In the genomic region with DNA sequence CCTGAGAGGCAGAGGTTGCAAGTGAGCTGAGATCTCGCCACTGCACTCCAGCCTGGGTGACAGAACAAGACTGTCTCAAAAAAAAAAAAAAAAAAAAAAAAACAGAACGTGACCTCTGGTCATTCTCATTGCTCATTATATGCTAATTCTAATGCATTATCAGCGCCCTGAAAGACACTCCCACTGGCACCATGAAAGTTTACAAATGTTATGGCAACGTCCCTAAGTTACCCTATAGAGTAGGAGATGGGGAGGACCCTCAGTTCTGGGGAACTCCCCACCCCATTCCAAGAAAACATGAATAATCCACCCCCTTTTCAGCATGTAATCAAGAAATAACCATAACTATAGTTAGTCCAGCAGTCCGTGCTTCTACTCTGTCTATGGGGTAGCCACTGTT, we compare ENCODE assay signal across 26 cellular contexts. TPM values are rescaled to one million over a fixed set of nuclear protein-coding genes. Genes with fewer than 3 reads are reported as not detected.
DNase-seq lines count a peak whose midpoint lies in the region; TF ChIP-seq lines count a peak whose summit lies in the region.
"Had no signal": no experiment of that assay in that cellular context is flagged by ENCODE, and none has a peak within 500 bp of the region (broad histone marks: within the 10 kb centered on the region; RNA-seq: fewer than 3 reads in every experiment).

No MANE protein-coding gene starts in this region.

- H3K36me3 Mint-ChIP-seq in MCF 10A (ENCODE audit: insufficient read depth, unreplicated experiment) (no peaks in the 10 kb centered on the region), immature natural killer cell (no peaks in the 10 kb centered on the region)
- H3K36me3 Mint-ChIP-seq: naive thymus-derived CD4-positive, alpha-beta T cell had no signal

- H3K9me3 Mint-ChIP-seq in MCF 10A (ENCODE audit: unreplicated experiment) (no peaks in the 10 kb centered on the region), immature natural killer cell (no peaks in the 10 kb centered on the region)
- H3K9me3 Mint-ChIP-seq: activated CD4-positive, alpha-beta T cell treated with anti-CD3 and anti-CD28 coated beads, Interleukin-2, amount 10 ng/mL, durations not matched to agents 7 days and 5 days; activated naive CD4-positive, alpha-beta T cell treated with anti-CD3 and anti-CD28 coated beads, Interleukin-2, amount 10 ng/mL, durations not matched to agents 7 days and 5 days; endodermal cell; naive thymus-derived CD4-positive, alpha-beta T cell had no signal

- no peak overlapping the region for H2AFZ ChIP-seq in GM23248

- H3K4me1 ChIP-seq in breast epithelium (peaks cover 0 to 8% of the 10 kb centered on the region in 2 donors), subcutaneous abdominal adipose tissue (ENCODE audit: control insufficient read depth in 5 of 5, insufficient read depth in 5 of 5, low read length in 5 of 5) (peaks cover 4 to 42% (median 35%) of the 10 kb centered on the region in 5 donors), GM23248 (ENCODE audit: insufficient read depth) (peaks cover 24% of the 10 kb centered on the region)

- in situ Hi-C loops in Caki2 (cut with HindIII; ENCODE audit: low pct_unique_long_range_greater_than_20kb, low sequenced_read_pairs): no loop called here
- in situ Hi-C loops in GM23248 (cut with MboI): no loop called here

- H3K27ac ChIP-seq in breast epithelium: peak overlapping the region; percentile 58 to 85
- peak overlapping the region; percentile 98 for H3K27ac ChIP-seq in subcutaneous abdominal adipose tissue (ENCODE audit: low read depth, low read length)
- H3K27ac ChIP-seq in GM23248: no peak overlapping the region
- H3K27ac ChIP-seq: colonic mucosa, WERI-Rb-1 had no signal

- H3K4me3 ChIP-seq in breast epithelium (no peak overlapping the region), subcutaneous abdominal adipose tissue (ENCODE audit: low read depth in 1 of 5, low read length in 5 of 5) (no peak overlapping the region), GM23248 (no peak overlapping the region)
- H3K4me3 ChIP-seq: colonic mucosa, left lung had no signal

- H3K79me2 ChIP-seq in GM23248 (ENCODE audit: insufficient read depth): no peaks in the 10 kb centered on the region

- DNase-seq in breast epithelium (ENCODE audit: low spot score in 2 of 2): no peak
- no peak for DNase-seq in MCF 10A (ENCODE audit: unreplicated experiment)
- DNase-seq in Caki2 (ENCODE audit: low read depth): peak; percentile 18
- DNase-seq in immature natural killer cell: no peak
- no peak for DNase-seq in GM23248
- no peak for DNase-seq in activated gamma-delta T cell (lab: John Stamatoyannopoulos, UW)
- DNase-seq in activated T-cell treated with anti-CD3 and anti-CD28 coated beads, Interleukin-2, amount 50 U/mL, for 48 hours: no peak
- DNase-seq: activated CD4-positive, alpha-beta T cell treated with anti-CD3 and anti-CD28 coated beads, Interleukin-2, amount 10 ng/mL, durations not matched to agents 7 days and 5 days; activated naive CD4-positive, alpha-beta T cell treated with anti-CD3 and anti-CD28 coated beads, Interleukin-2, amount 10 ng/mL, durations not matched to agents 7 days and 5 days; DMS53; endodermal cell; H7; hypothalamus; IMR-90; left lung; midbrain; naive thymus-derived CD4-positive, alpha-beta T cell; NCI-H1694 treated with DMSO at 0.1 percent for 48 hours; NCI-H2171 treated with DMSO at 0.1 percent for 48 hours; stimulated activated CD4-positive, alpha-beta T cell treated with anti-CD3 and anti-CD28 coated beads, Interleukin-2, amount 100 ng/mL, for 24 hours; SW 1271; T-helper 9 cell; WERI-Rb-1 had no signal

- TF ChIP-seq POLR2A in breast epithelium (IDR thresholded peaks at IDR 0.05): no peak

- no peaks in the 10 kb centered on the region for H3K27me3 Mint-ChIP-seq in MCF 10A (ENCODE audit: insufficient read depth, unreplicated experiment)
- H3K27me3 Mint-ChIP-seq in immature natural killer cell (ENCODE audit: low read depth in 3 of 3): peaks cover 0 to 9% (median 8%) of the 10 kb centered on the region in 3 donors
- H3K27me3 Mint-ChIP-seq: activated CD4-positive, alpha-beta T cell treated with anti-CD3 and anti-CD28 coated beads, Interleukin-2, amount 10 ng/mL, durations not matched to agents 7 days and 5 days; activated naive CD4-positive, alpha-beta T cell treated with anti-CD3 and anti-CD28 coated beads, Interleukin-2, amount 10 ng/mL, durations not matched to agents 7 days and 5 days; naive thymus-derived CD4-positive, alpha-beta T cell had no signal

- CTCF ChIA-PET in MCF 10A (lab: Yijun Ruan, JAX): no interaction called here

- intact Hi-C loops in breast epithelium (cut with DNase I; ENCODE audit: low total_unique reads) (no loop called here), MCF 10A (cut with micrococcal nuclease) (loop anchor here (5.0 to 10.0 kb wide), 2 partner anchors 51 to 193 kb away; a partner anchor contains a TSS)

- TF ChIP-seq CTCF in breast epithelium (IDR thresholded peaks at IDR 0.05) (no peak), MCF 10A (IDR thresholded peaks at IDR 0.05; ENCODE audit: unreplicated experiment) (no peak)

- H3K36me3 ChIP-seq in breast epithelium (no peaks in the 10 kb centered on the region), subcutaneous abdominal adipose tissue (ENCODE audit: control insufficient read depth in 5 of 5, insufficient read depth in 5 of 5, low read length in 5 of 5) (no peaks in the 10 kb centered on the region), GM23248 (ENCODE audit: low read depth) (no peaks in the 10 kb centered on the region)
- H3K36me3 ChIP-seq: colonic mucosa, left lung, WERI-Rb-1 had no signal

- H3K4me1 Mint-ChIP-seq in MCF 10A (ENCODE audit: insufficient read depth, unreplicated experiment) (peaks cover 13% of the 10 kb centered on the region), immature natural killer cell (peaks cover 46 to 55% of the 10 kb centered on the region in 2 donors)

- H3K9me3 ChIP-seq in breast epithelium (no peaks in the 10 kb centered on the region), subcutaneous abdominal adipose tissue (ENCODE audit: control insufficient read depth in 5 of 5, low read length in 5 of 5) (no peaks in the 10 kb centered on the region), GM23248 (ENCODE audit: low read depth) (no peaks in the 10 kb centered on the region)
- H3K9me3 ChIP-seq: colonic mucosa, left lung had no signal

- POLR2A ChIA-PET in MCF 10A (lab: Yijun Ruan, JAX): no interaction called here

- H3K27ac Mint-ChIP-seq in MCF 10A (ENCODE audit: low read depth, unreplicated experiment) (no peak overlapping the region), immature natural killer cell (peak overlapping the region in 5 of 6 donors; percentile 43 to 93 (median 79))
- H3K27ac Mint-ChIP-seq: activated CD4-positive, alpha-beta T cell treated with anti-CD3 and anti-CD28 coated beads, Interleukin-2, amount 10 ng/mL, durations not matched to agents 7 days and 5 days; activated naive CD4-positive, alpha-beta T cell treated with anti-CD3 and anti-CD28 coated beads, Interleukin-2, amount 10 ng/mL, durations not matched to agents 7 days and 5 days; endodermal cell had no signal

- BruUV-seq in MCF 10A (replicated peaks; lab: Mats Ljungman, UMichigan): no TSS peak

- 77 to 80% methylated on average over 5 of the region's 5 CpGs for WGBS in GM23248 (ENCODE audit: low coverage in 1 of 2, low lambda C conversion rate in 2 of 2, missing lambda C conversion rate in 2 of 2), 2 experiments

- H3K27me3 ChIP-seq in breast epithelium (no peaks in the 10 kb centered on the region), subcutaneous abdominal adipose tissue (ENCODE audit: control insufficient read depth in 5 of 5, insufficient read depth in 4 of 5, low read length in 5 of 5) (no peaks in the 10 kb centered on the region), GM23248 (replicated peaks; ENCODE audit: insufficient read depth) (no peaks in the 10 kb centered on the region)
- H3K27me3 ChIP-seq: colonic mucosa, left lung had no signal

- no peak overlapping the region for H3K4me2 ChIP-seq in GM23248 (ENCODE audit: unreplicated experiment)

- H3K9me2 ChIP-seq in GM23248 (ENCODE audit: insufficient read depth): no peaks in the 10 kb centered on the region

- no peaks in the 10 kb centered on the region for H4K20me1 ChIP-seq in GM23248 (ENCODE audit: insufficient read depth)

- peaks cover 24% of the 10 kb centered on the region for H3F3A ChIP-seq in GM23248 (ENCODE audit: insufficient read depth)

- no peak overlapping the region for H3K4me3 Mint-ChIP-seq in MCF 10A (ENCODE audit: unreplicated experiment)
- H3K4me3 Mint-ChIP-seq in immature natural killer cell: peak overlapping the region; percentile 4 to 62 (median 40)
- H3K4me3 Mint-ChIP-seq: activated CD4-positive, alpha-beta T cell treated with anti-CD3 and anti-CD28 coated beads, Interleukin-2, amount 10 ng/mL, durations not matched to agents 7 days and 5 days; activated naive CD4-positive, alpha-beta T cell treated with anti-CD3 and anti-CD28 coated beads, Interleukin-2, amount 10 ng/mL, durations not matched to agents 7 days and 5 days; endodermal cell; naive thymus-derived CD4-positive, alpha-beta T cell had no signal

- H3K9ac ChIP-seq in subcutaneous abdominal adipose tissue (ENCODE audit: low read length in 5 of 5) (no peak overlapping the region), GM23248 (no peak overlapping the region)

RNA-seq across cellular contexts. Expression of a gene that starts 48.9 kb away (rescaled TPM):
- total RNA-seq in breast epithelium: 100 to 1,000 TPM; 146 to 158 (median 148) TPM
- 26.4 and 36.4 TPM in 2 replicates for total RNA-seq in MCF 10A (2022)
- 22.6 and 26.6 TPM in 2 replicates for total RNA-seq in Caki2 (2014; rRNA removed; shearing (Covaris generic); ENCODE audit: low replicate concordance)
- polyA plus RNA-seq in immature natural killer cell: 10 to 100 TPM; 40.6 to 49.1 (median 44.5) TPM
- total RNA-seq in GM23248 (2014; rRNA removed; shearing (Covaris generic)): 28.9 and 39.8 TPM in 2 replicates
- 11.8 and 11.9 TPM in 2 replicates for polyA plus RNA-seq in GM23248 (2016; fragmentation: Nextera tagmentation; extraction: Ambion mirVana)

RNA-seq across cellular contexts. Expression of a gene that starts 54.3 kb away (rescaled TPM):
- total RNA-seq in breast epithelium: 1,000 to 10,000 TPM in 2 of 3 donors, 100 to 1,000 TPM in 1; 258 to 1,598 (median 1,157) TPM
- not detected in 2 replicates for total RNA-seq in MCF 10A (2022)
- total RNA-seq in Caki2 (2014; rRNA removed; shearing (Covaris generic); ENCODE audit: low replicate concordance): 63.1 and 74.5 TPM in 2 replicates
- 10 to 100 TPM; 40.0 to 79.1 (median 41.5) TPM for polyA plus RNA-seq in immature natural killer cell
- total RNA-seq in GM23248 (2014; rRNA removed; shearing (Covaris generic)): 114 and 120 TPM in 2 replicates
- 136 and 141 TPM in 2 replicates for polyA plus RNA-seq in GM23248 (2016; fragmentation: Nextera tagmentation; extraction: Ambion mirVana)
- total RNA-seq: A172 had no signal

Comparison
In these comparisons a context has a peak if more than half of its experiments do, and no peak if none do; other contexts are left out.
1. RNA of a gene that starts 54.3 kb away (total RNA-seq): 258 to 1,598 TPM in breast epithelium, 114 to 120 TPM in GM23248 and 63.1 to 74.5 TPM in Caki2; not detected in MCF 10A; every median in the first group is over 10 times any median in the second.